Comparison of ENCODE assay signal across 22 cellular contexts in the genomic region with DNA sequence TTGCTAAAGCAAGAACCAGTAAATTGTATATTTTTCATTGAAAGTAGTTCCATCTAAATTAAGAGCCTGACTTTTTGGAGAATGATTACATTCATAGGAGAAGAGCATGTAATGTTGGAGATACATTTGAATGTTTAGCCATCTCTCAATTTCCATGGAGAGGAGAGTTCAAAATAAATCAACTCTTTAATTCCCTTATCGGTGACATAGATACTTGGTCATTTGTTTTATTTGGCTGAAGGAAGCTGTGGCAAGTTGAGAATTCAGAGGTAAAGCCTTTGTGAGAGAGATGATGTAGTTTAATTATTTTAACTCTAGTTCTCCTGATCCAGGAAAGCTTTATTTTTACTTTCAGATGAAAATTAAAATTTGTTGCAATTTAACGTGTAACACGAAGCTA.
"Had no signal": no experiment of that assay in that cellular context is flagged by ENCODE, and none has a peak within 500 bp of the region (broad histone marks: within the 10 kb centered on the region; RNA-seq: fewer than 3 reads in every experiment).

No MANE protein-coding gene starts in this region.

- H3K27me3 ChIP-seq: esophagus muscularis mucosa, right atrium auricular region, sigmoid colon had no signal

- H3K9me3 ChIP-seq: esophagus muscularis mucosa, right atrium auricular region, sigmoid colon had no signal

- ATAC-seq: left cardiac atrium; left ventricle myocardium superior; naive thymus-derived CD4-positive, alpha-beta T cell had no signal

- H3K9me3 Mint-ChIP-seq: immature natural killer cell; naive thymus-derived CD4-positive, alpha-beta T cell had no signal

- H3K4me3 ChIP-seq: esophagus muscularis mucosa, lung, right atrium auricular region, sigmoid colon, skin epidermis had no signal

- H3K36me3 Mint-ChIP-seq: immature natural killer cell had no signal

- H3K4me3 Mint-ChIP-seq: nephron progenitor cell had no signal

- H3K27ac ChIP-seq: coronary artery, epithelial cell of prostate, esophagus muscularis mucosa, sigmoid colon, skin epidermis had no signal

- DNase-seq: effector memory CD4-positive, alpha-beta T cell; foreskin fibroblast; immature natural killer cell; kidney; left cardiac atrium; left ventricle myocardium superior; mesendoderm; naive thymus-derived CD4-positive, alpha-beta T cell; nephron progenitor cell; posterior cingulate gyrus; sigmoid colon; stimulated activated CD4-positive, alpha-beta T cell treated with anti-CD3 and anti-CD28 coated beads, Interleukin-2, amount 100 ng/mL, for 24 hours; stimulated activated CD4-positive, alpha-beta T cell treated with anti-CD3 and anti-CD28 coated beads, Interleukin-4, amount 100 ng/mL, for 4 hours; stimulated activated naive CD4-positive, alpha-beta T cell; trophoblast cell had no signal

- H3K27ac Mint-ChIP-seq: nephron progenitor cell had no signal

- H3K36me3 ChIP-seq: esophagus muscularis mucosa, right atrium auricular region, sigmoid colon had no signal

- H3K27me3 Mint-ChIP-seq: naive thymus-derived CD4-positive, alpha-beta T cell had no signal

- FAIRE-seq: endometrium had no signal
